8 cellular contexts compared by ENCODE assay signal in genomic region chr5:87780831-87781760, GRCh38.
DNase-seq lines count a peak whose midpoint lies in the region; ATAC-seq and TF ChIP-seq lines count a peak whose summit lies in the region.

No MANE protein-coding gene starts in this region.

- H4K8ac ChIP-seq in neuronal stem cell (ENCODE audit: low read depth, low read length) = no peak overlapping the region

- CTCF ChIA-PET in HCT116 (lab: Charles Lee) = interaction anchor here (0.5 to 5.7 kb wide), 29 partner anchors 10 to 949 kb away, joined by 3 to 79 read pairs (median 4); no protein-coding TSS in a partner anchor

- no peak overlapping the region for H2BK12ac ChIP-seq in neuronal stem cell (ENCODE audit: low read length)

- no peak overlapping the region for H3K14ac ChIP-seq in neuronal stem cell (ENCODE audit: low read length)

- RAD21 ChIA-PET in HCT116 (lab: Charles Lee; ENCODE audit: low non-redundant PET in 1 of 2, low total read pairs in 2 of 2, uncharacterized antibody in 2 of 2, unreplicated experiment in 2 of 2) = interaction anchor here (0.6 to 1.4 kb wide), 9 partner anchors 723 to 943 kb away, joined by 3 to 14 read pairs (median 5); no protein-coding TSS in a partner anchor

- H2AK5ac ChIP-seq in neuronal stem cell (ENCODE audit: low read depth, low read length) = no peak overlapping the region

- no peak overlapping the region for H3K18ac ChIP-seq in neuronal stem cell (ENCODE audit: low read length)

- intact Hi-C loops in HCT116 (cut with micrococcal nuclease) = loop anchor here (1.0 to 10.0 kb wide), 6 partner anchors 356 to 943 kb away; partner anchors contain the start of gene TMEM161B

- H3K27me3 ChIP-seq in HCT116 (ENCODE audit: insufficient read depth, low read length) = no peaks in the 10 kb centered on the region
- peaks cover 0 to 29% (median 2%) of the 10 kb centered on the region in 3 experiments for H3K27me3 ChIP-seq in neuronal stem cell (ENCODE audit: control insufficient read depth in 3 of 3, insufficient read depth in 3 of 3, low read depth in 1 of 3, low read length in 3 of 3)

- H2BK120ac ChIP-seq in neuronal stem cell (ENCODE audit: low read depth, low read length) = no peak overlapping the region

- H3K9me3 ChIP-seq in HCT116 (ENCODE audit: control insufficient read depth in 1 of 2, insufficient read depth in 1 of 2, low read depth in 1 of 2, low read length in 2 of 2) (no peaks in the 10 kb centered on the region), neuronal stem cell (replicated peaks in 1 of 2; ENCODE audit: control insufficient read depth in 2 of 2, insufficient read depth in 1 of 2, low read depth in 1 of 2, low read length in 2 of 2) (no peaks in the 10 kb centered on the region)

- no peak overlapping the region for H4K91ac ChIP-seq in neuronal stem cell (ENCODE audit: low read depth, low read length, poor library complexity)

- H2AFZ ChIP-seq in HCT116 (ENCODE audit: low read depth, low read length, poor library complexity, severe bottlenecking) (peak overlapping the region; percentile 92), neuronal stem cell (ENCODE audit: low read length) (no peak overlapping the region)

- no peak overlapping the region for H2BK5ac ChIP-seq in neuronal stem cell (ENCODE audit: low read length)

- H3K4ac ChIP-seq in neuronal stem cell (ENCODE audit: low read length) = no peak overlapping the region

- peak; percentile 72 to 91 (median 85) for TF ChIP-seq CTCF in HCT116 (IDR thresholded peaks at IDR 0.05 in 2 of 3, conservative IDR thresholded peaks at IDR 0.05 in 1 of 3; ENCODE audit: borderline replicate concordance in 1 of 3, insufficient read depth in 1 of 3, low read depth in 2 of 3, low read length in 2 of 3)
- peak; percentile 98 for TF ChIP-seq CTCF in fibroblast of villous mesenchyme (IDR thresholded peaks at IDR 0.05; ENCODE audit: insufficient read depth, low read depth, low read length)

- BruUV-seq in HCT116 (replicated peaks; lab: Mats Ljungman, UMichigan) = no TSS peak

- H3K4me2 ChIP-seq in HCT116 (ENCODE audit: low read length) (peak overlapping the region; percentile 61), neuronal stem cell (ENCODE audit: insufficient read depth, low read length, poor library complexity, severe bottlenecking) (no peak overlapping the region)

- TF ChIP-seq RAD21 in HCT116 (IDR thresholded peaks at IDR 0.05; ENCODE audit: low read depth) = peak; percentile 95

- no peak overlapping the region for H2BK15ac ChIP-seq in neuronal stem cell (ENCODE audit: low read length)

- H3K4me3 ChIP-seq in HCT116 (replicated peaks in 1 of 2; ENCODE audit: low read depth in 1 of 2, low read length in 2 of 2) (no peak overlapping the region; a peak in 1 of 4 replicates), fibroblast of villous mesenchyme (ENCODE audit: low read depth, low read length) (no peak overlapping the region), neuronal stem cell (ENCODE audit: low read length in 2 of 2) (no peak overlapping the region)

- peak; percentile 98 for ATAC-seq in HCT116

- H3K36me3 ChIP-seq in HCT116 (ENCODE audit: control insufficient read depth in 1 of 2, insufficient read depth in 2 of 2, low read length in 2 of 2) = no peaks in the 10 kb centered on the region
- H3K36me3 ChIP-seq in neuronal stem cell (replicated peaks in 1 of 2; ENCODE audit: control insufficient read depth in 2 of 2, insufficient read depth in 2 of 2, low read length in 2 of 2) = no peaks in the 10 kb centered on the region

- POLR2A ChIA-PET in HCT116 (lab: Charles Lee) = interaction anchor here (1.0 to 1.2 kb wide), 3 partner anchors 360 to 943 kb away, joined by 4 to 6 read pairs (median 4); no protein-coding TSS in a partner anchor

- H4K20me1 ChIP-seq in HCT116 (ENCODE audit: insufficient read depth) = no peaks in the 10 kb centered on the region

- TF ChIP-seq POLR2A in HCT116 (IDR thresholded peaks at IDR 0.05; ENCODE audit: borderline replicate concordance, extremely low read depth, insufficient read depth, insufficient read length) = no peak

- no peak overlapping the region for H3K27ac ChIP-seq in HCT116 (ENCODE audit: low read depth, low read length)
- no peak overlapping the region for H3K27ac ChIP-seq in neuronal stem cell (replicated peaks; ENCODE audit: low read length)

- no peaks in the 10 kb centered on the region for H3K79me1 ChIP-seq in neuronal stem cell (ENCODE audit: low read depth, low read length)

- no peaks in the 10 kb centered on the region for H3K79me2 ChIP-seq in HCT116 (ENCODE audit: insufficient read depth, low read length)

- peak; percentile 58 for DNase-seq in GDM1 (lab: John Stamatoyannopoulos, UW)
- DNase-seq in HCT116 (ENCODE audit: low read depth, low spot score) = peak; percentile 76
- DNase-seq in M059J (ENCODE audit: low read depth) = peak; percentile 84
- peak; percentile 92 for DNase-seq in RPMI8226
- peak; percentile 45 to 48 for DNase-seq in activated T-helper 1 cell treated with anti-CD3 and anti-CD28 coated beads, Interleukin-2, amount 50 U/mL, for 16 hours (ENCODE audit: low read depth in 1 of 2, low spot score in 1 of 2)
- peak; percentile 82 for DNase-seq in fibroblast of villous mesenchyme (ENCODE audit: low read depth)
- DNase-seq in neuronal stem cell (ENCODE audit: low spot score) = peak; percentile 86
- peak; percentile 99 for DNase-seq in superior temporal gyrus (ENCODE audit: extremely low spot score)

- no peak overlapping the region for H3K23ac ChIP-seq in neuronal stem cell (ENCODE audit: low read depth, low read length, poor library complexity)

- H3K4me1 ChIP-seq in HCT116 (ENCODE audit: control insufficient read depth in 1 of 2, insufficient read depth in 2 of 2, low read length in 2 of 2) (peaks cover 0 to 3% of the 10 kb centered on the region in 2 experiments; a peak in 1 of 4 replicates), neuronal stem cell (ENCODE audit: control insufficient read depth in 2 of 2, insufficient read depth in 1 of 2, low read depth in 1 of 2, low read length in 2 of 2) (no peaks in the 10 kb centered on the region)

- H3K9ac ChIP-seq in HCT116 (ENCODE audit: low read length) (no peak overlapping the region), neuronal stem cell (ENCODE audit: low read depth, low read length, poor library complexity) (no peak overlapping the region)

- no CpG with 5 or more reads among the region's 13 CpGs for WGBS in neuronal stem cell (ENCODE audit: extremely low coverage in 2 of 2, insufficient read length in 2 of 2, insufficient replicate concordance in 1 of 2), 2 donors

- no peaks in the 10 kb centered on the region for H3K9me2 ChIP-seq in HCT116 (ENCODE audit: insufficient read depth)

TF ChIP-seq in HCT116, 20 proteins besides CTCF, POLR2A, EP300 and RAD21:
- TF ChIP-seq CBX3 (IDR thresholded peaks at IDR 0.05; ENCODE audit: low read depth) = peak; percentile 40; the same call in 1 of the 2 replicates
- TF ChIP-seq EZH2phosphoT487 (IDR thresholded peaks at IDR 0.05; ENCODE audit: borderline replicate concordance) = no peak
- peak; percentile 71 for TF ChIP-seq MAX (IDR thresholded peaks at IDR 0.05)

Comparison
In these comparisons a context has a peak if more than half of its experiments do, and no peak if none do; other contexts are left out.
1. DNase-seq: peak in every context shown above with its lines; median percentile 99 in superior temporal gyrus; 92 in RPMI8226; 86 in neuronal stem cell; 84 in M059J; 82 in fibroblast of villous mesenchyme; 76 in HCT116; 58 in GDM1; 46 in activated T-helper 1 cell treated with anti-CD3 and anti-CD28 coated beads, Interleukin-2, amount 50 U/mL, for 16 hours.